Comparison of ENCODE assay signal across 9 cellular contexts in the genomic region with DNA sequence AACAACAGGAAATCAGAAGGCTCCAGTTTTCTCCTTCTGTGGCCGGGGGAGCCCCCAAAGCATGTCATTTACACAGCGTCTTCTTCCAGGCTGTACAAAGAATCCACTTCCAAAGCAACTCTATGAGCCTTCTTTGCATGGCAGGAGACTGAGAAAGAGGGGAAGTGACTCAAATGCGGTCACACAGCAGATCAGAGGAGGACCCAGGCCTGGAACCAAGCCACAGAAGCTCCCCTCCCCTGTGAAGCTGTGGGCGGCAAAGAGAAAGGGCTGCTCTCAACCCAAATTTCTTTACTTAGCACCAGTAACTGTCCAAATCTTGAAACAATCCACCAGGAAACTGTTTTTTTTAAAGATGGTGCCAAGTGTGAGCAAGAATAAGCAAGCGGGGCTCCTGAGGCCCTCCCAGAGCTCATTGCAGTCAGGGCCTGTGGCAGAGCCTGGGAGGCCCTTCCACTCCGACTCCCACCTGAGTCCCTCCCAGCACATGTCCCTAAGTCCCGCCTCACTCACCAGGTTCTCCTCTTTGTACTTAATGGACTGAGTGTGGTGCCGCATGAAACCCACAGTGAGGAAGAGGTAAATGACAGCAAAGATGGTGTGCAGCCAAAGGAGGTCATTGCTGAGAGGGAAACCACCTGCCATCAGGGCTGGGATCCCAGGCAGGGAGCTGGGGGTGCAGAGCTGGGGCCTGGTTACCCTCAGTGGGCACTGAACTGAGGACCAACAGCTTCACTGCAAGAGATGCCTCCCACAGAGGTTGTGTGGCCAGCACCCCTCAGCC. TPM values are rescaled to one million over a fixed set of nuclear protein-coding genes. Genes with fewer than 3 reads are reported as not detected.
DNase-seq lines count a peak whose midpoint lies in the region; ATAC-seq and TF ChIP-seq lines count a peak whose summit lies in the region.
"Had no signal": no experiment of that assay in that cellular context is flagged by ENCODE, and none has a peak within 500 bp of the region (broad histone marks: within the 10 kb centered on the region; RNA-seq: fewer than 3 reads in every experiment).

No MANE protein-coding gene starts in this region.

- intact Hi-C loops in Right ventricle myocardium superior (cut with DNase I), result no loop called here

- peaks cover 31% of the 10 kb centered on the region for H3K4me1 Mint-ChIP-seq in HFFc6 (ENCODE audit: low read depth)
- H3K4me1 Mint-ChIP-seq in endodermal cell, result no peaks in the 10 kb centered on the region

- H3K36me3 Mint-ChIP-seq in HFFc6 (ENCODE audit: low read depth) (peaks cover 18% of the 10 kb centered on the region), endodermal cell (ENCODE audit: low read depth) (peaks cover 88% of the 10 kb centered on the region)
- H3K36me3 Mint-ChIP-seq in activated naive CD4-positive, alpha-beta T cell treated with anti-CD3 and anti-CD28 coated beads, Interleukin-2, amount 50 U/mL, for 72 hours, result peaks cover 5 to 53% of the 10 kb centered on the region in 2 donors

- no peak overlapping the region for H3K9ac ChIP-seq in endodermal cell (ENCODE audit: extremely low read depth, low read length, poor library complexity, severe bottlenecking)

- H3K4me3 ChIP-seq in endodermal cell (ENCODE audit: low read length), result no peak overlapping the region
- H3K4me3 ChIP-seq: Peyer's patch had no signal

- DNase-seq in HFFc6 (peak; percentile 51), SW480 (ENCODE audit: low spot score) (peak; percentile 60), smooth muscle cell of the brain vasculature (ENCODE audit: low read depth, low spot score) (peak; percentile 49), endodermal cell (no peak), caudate nucleus (lab: John Stamatoyannopoulos, UW) (no peak), Right ventricle myocardium superior (no peak), AG20443 (ENCODE audit: low spot score) (no peak)
- DNase-seq in activated naive CD4-positive, alpha-beta T cell treated with anti-CD3 and anti-CD28 coated beads, Interleukin-2, amount 50 U/mL, for 72 hours (ENCODE audit: low spot score in 2 of 2), result peak; percentile 70 to 74

- TF ChIP-seq CTCF in HFFc6 (IDR thresholded peaks at IDR 0.05) (no peak), endodermal cell (conservative IDR thresholded peaks at IDR 0.05) (no peak)

- H3K27ac Mint-ChIP-seq in HFFc6 (peak overlapping the region; percentile 27), endodermal cell (no peak overlapping the region)
- peak overlapping the region; percentile 34 to 89 for H3K27ac Mint-ChIP-seq in activated naive CD4-positive, alpha-beta T cell treated with anti-CD3 and anti-CD28 coated beads, Interleukin-2, amount 50 U/mL, for 72 hours

- H3K36me3 ChIP-seq in endodermal cell (ENCODE audit: control insufficient read depth, insufficient read depth, low read length), result peaks cover 98% of the 10 kb centered on the region

- H3K9me3 Mint-ChIP-seq in HFFc6 (no peaks in the 10 kb centered on the region), endodermal cell (no peaks in the 10 kb centered on the region)
- H3K9me3 Mint-ChIP-seq in activated naive CD4-positive, alpha-beta T cell treated with anti-CD3 and anti-CD28 coated beads, Interleukin-2, amount 50 U/mL, for 72 hours, result no peaks in the 10 kb centered on the region

- H3K27me3 Mint-ChIP-seq in HFFc6 (ENCODE audit: insufficient read depth), result no peaks in the 10 kb centered on the region; the same call in 1 of the 2 replicates
- no peaks in the 10 kb centered on the region for H3K27me3 Mint-ChIP-seq in endodermal cell (ENCODE audit: insufficient read depth)

- no peaks in the 10 kb centered on the region for H3K27me3 ChIP-seq in endodermal cell (ENCODE audit: control insufficient read depth, insufficient read depth, low read length, poor library complexity, severe bottlenecking)
- H3K27me3 ChIP-seq: Peyer's patch had no signal

- ATAC-seq in activated naive CD4-positive, alpha-beta T cell treated with anti-CD3 and anti-CD28 coated beads, Interleukin-2, amount 50 U/mL, for 72 hours, result peak; percentile 97
- ATAC-seq in Right ventricle myocardium superior (ENCODE audit: poor library complexity), result no peak

- H3K27ac ChIP-seq in endodermal cell (ENCODE audit: low read depth, low read length) (no peak overlapping the region), caudate nucleus (ENCODE audit: low read depth, low read length) (no peak overlapping the region)

- no peak overlapping the region; the same call in 1 of the 2 replicates for H3K4me3 Mint-ChIP-seq in HFFc6
- no peak overlapping the region for H3K4me3 Mint-ChIP-seq in endodermal cell

- 78 to 88% methylated on average over 3 to 8 of the region's 8 CpGs for WGBS in endodermal cell (ENCODE audit: insufficient coverage in 1 of 2, insufficient read length in 1 of 2), 2 experiments

- no peaks in the 10 kb centered on the region for H3K4me1 ChIP-seq in endodermal cell (ENCODE audit: control insufficient read depth, insufficient read depth, low read length)

- H3K9me3 ChIP-seq in endodermal cell (ENCODE audit: control insufficient read depth, low read length), result no peaks in the 10 kb centered on the region
- H3K9me3 ChIP-seq: Peyer's patch had no signal

RNA-seq across cellular contexts. Expression of a gene that starts 15.9 kb away (rescaled TPM):
- 10 to 100 TPM; 18.9 to 29.1 (median 22.0) TPM for total RNA-seq in HFFc6 (2021; fragmentation: NEBNext Ultra II Directional; extraction: Animal tissue kit (Norgen Biotek cat#: 25700))
- total RNA-seq in activated naive CD4-positive, alpha-beta T cell treated with anti-CD3 and anti-CD28 coated beads, Interleukin-2, amount 50 U/mL, for 72 hours, result 100 to 1,000 TPM in 1 of 2 donors, 10 to 100 TPM in 1; 67.8 to 115 TPM
- total RNA-seq in endodermal cell (100 to 1,000 TPM; 194 to 232 TPM), Right ventricle myocardium superior (37.0 TPM)
- 34.7 TPM for polyA plus RNA-seq in endodermal cell (2013, experiment 1 of 2)
- 38.8 TPM for polyA plus RNA-seq in endodermal cell (2013, experiment 2 of 2)

RNA-seq across cellular contexts. Expression of a gene that starts 22.7 kb away (rescaled TPM):
- not detected for total RNA-seq in HFFc6 (2021; fragmentation: NEBNext Ultra II Directional; extraction: Animal tissue kit (Norgen Biotek cat#: 25700))
- under 1 TPM in 1 of 2 donors, not detected in 1; 0.54 TPM for total RNA-seq in activated naive CD4-positive, alpha-beta T cell treated with anti-CD3 and anti-CD28 coated beads, Interleukin-2, amount 50 U/mL, for 72 hours
- 100 to 1,000 TPM in 1 of 2 donors, 10 to 100 TPM in 1; 76.0 to 660 TPM for total RNA-seq in endodermal cell
- polyA plus RNA-seq in endodermal cell (2013, experiment 1 of 2), result 184 TPM
- 274 TPM for polyA plus RNA-seq in endodermal cell (2013, experiment 2 of 2)
- 0.13 TPM for total RNA-seq in Right ventricle myocardium superior

RNA-seq across cellular contexts. Expression of a gene that starts 56.3 kb away (rescaled TPM):
- 10 to 100 TPM; 30.3 to 38.7 (median 34.9) TPM for total RNA-seq in HFFc6 (2021; fragmentation: NEBNext Ultra II Directional; extraction: Animal tissue kit (Norgen Biotek cat#: 25700))
- total RNA-seq in activated naive CD4-positive, alpha-beta T cell treated with anti-CD3 and anti-CD28 coated beads, Interleukin-2, amount 50 U/mL, for 72 hours, result 1 to 10 TPM; 3.1 TPM
- 10 to 100 TPM; 49.2 to 84.1 TPM for total RNA-seq in endodermal cell
- 28.4 TPM for polyA plus RNA-seq in endodermal cell (2013, experiment 1 of 2)
- 31.2 TPM for polyA plus RNA-seq in endodermal cell (2013, experiment 2 of 2)
- total RNA-seq in Right ventricle myocardium superior, result 68.6 TPM

RNA-seq across cellular contexts. Expression of a gene that starts 57.8 kb away (rescaled TPM):
- total RNA-seq in HFFc6 (2021; fragmentation: NEBNext Ultra II Directional; extraction: Animal tissue kit (Norgen Biotek cat#: 25700)), result 10 to 100 TPM; 50.7 to 56.3 (median 52.8) TPM
- total RNA-seq in activated naive CD4-positive, alpha-beta T cell treated with anti-CD3 and anti-CD28 coated beads, Interleukin-2, amount 50 U/mL, for 72 hours, result 100 to 1,000 TPM; 114 to 129 TPM
- 100 to 1,000 TPM in 1 of 2 donors, 10 to 100 TPM in 1; 94.5 to 101 TPM for total RNA-seq in endodermal cell
- 74.6 TPM for polyA plus RNA-seq in endodermal cell (2013, experiment 1 of 2)
- 71.4 TPM for polyA plus RNA-seq in endodermal cell (2013, experiment 2 of 2)
- 60.3 TPM for total RNA-seq in Right ventricle myocardium superior

Comparison
In these comparisons a context has a peak if more than half of its experiments do, and no peak if none do; other contexts are left out.
1. DNase-seq: peak in HFFc6 (single experiment), SW480 (single experiment), activated naive CD4-positive, alpha-beta T cell treated with anti-CD3 and anti-CD28 coated beads, Interleukin-2, amount 50 U/mL, for 72 hours (2 of 2) and smooth muscle cell of the brain vasculature (single experiment); none in endodermal cell (single experiment), caudate nucleus (0 of 61), Right ventricle myocardium superior (single experiment) and AG20443 (single experiment).
2. RNA of a gene that starts 22.7 kb away (total RNA-seq): 76.0 to 660 TPM in endodermal cell; 0.54 TPM in activated naive CD4-positive, alpha-beta T cell treated with anti-CD3 and anti-CD28 coated beads, Interleukin-2, amount 50 U/mL, for 72 hours, 0.13 TPM in Right ventricle myocardium superior (single experiment) and not detected in HFFc6; every median in the first group is over 10 times any median in the second.
3. RNA of a gene that starts 56.3 kb away (total RNA-seq): 49.2 to 84.1 TPM in endodermal cell, 68.6 TPM in Right ventricle myocardium superior (single experiment) and 30.3 to 38.7 TPM in HFFc6; 3.1 TPM in activated naive CD4-positive, alpha-beta T cell treated with anti-CD3 and anti-CD28 coated beads, Interleukin-2, amount 50 U/mL, for 72 hours; every median in the first group is over 4 times any median in the second.